Comparison of ENCODE assay signal across 9 cellular contexts in genomic region chr9:120712539-120713031, GRCh38. TPM values are rescaled to one million over a fixed set of nuclear protein-coding genes. Genes with fewer than 3 reads are reported as not detected.
DNase-seq lines count a peak whose midpoint lies in the region; ATAC-seq and TF ChIP-seq lines count a peak whose summit lies in the region.
"Had no signal": no experiment of that assay in that cellular context is flagged by ENCODE, and none has a peak within 500 bp of the region (broad histone marks: within the 10 kb centered on the region; RNA-seq: fewer than 3 reads in every experiment).

No MANE protein-coding gene starts in this region.

- no peaks in the 10 kb centered on the region for H3K36me3 ChIP-seq in OCI-LY7 (ENCODE audit: insufficient read depth, low read length)

- BruUV-seq in OCI-LY7 (replicated peaks; lab: Mats Ljungman, UMichigan), result no TSS peak

- ATAC-seq in GM19023 (IDR thresholded peaks at IDR 0.05; ENCODE audit: unreplicated experiment) (no peak), HG02840 (IDR thresholded peaks at IDR 0.05; ENCODE audit: low FRiP score, unreplicated experiment) (no peak)

- intact Hi-C loops in OCI-LY7 (cut with micrococcal nuclease; ENCODE audit: unreplicated experiment), result loop anchor here (10.0 kb wide), 1 partner anchor 88 kb away; no protein-coding TSS in a partner anchor

- peak overlapping the region; percentile 86 for H3K4me3 ChIP-seq in OCI-LY7 (ENCODE audit: low read depth, low read length, poor library complexity, severe bottlenecking)
- H3K4me3 ChIP-seq in epithelial cell of esophagus (ENCODE audit: low read length), result peak overlapping the region; percentile 79

- DNase-seq in DMS53 (lab: John Stamatoyannopoulos, UW) (peak; percentile 49), OCI-LY7 (ENCODE audit: low spot score) (no peak), epithelial cell of esophagus (ENCODE audit: low read depth) (peak; percentile 9), pons (ENCODE audit: low spot score) (peak; percentile 74)
- no peak for DNase-seq in activated effector memory CD4-positive, alpha-beta T cell treated with Interleukin-2 at 50 U/mL for 16 hours
- no peak for DNase-seq in stimulated activated CD4-positive, alpha-beta T cell treated with anti-CD3 and anti-CD28 coated beads, Interleukin-15, amount 100 ng/mL, for 24 hours
- DNase-seq: occipital lobe had no signal

- CTCF ChIA-PET in OCI-LY7 (lab: Charles Lee; ENCODE audit: unreplicated experiment), result no interaction called here

- peaks cover 38% of the 10 kb centered on the region for H3K4me1 ChIP-seq in OCI-LY7 (ENCODE audit: insufficient read depth, low read length, poor library complexity, severe bottlenecking)

- H3K27ac ChIP-seq in OCI-LY7 (ENCODE audit: low read depth, low read length, poor library complexity, severe bottlenecking), result peak overlapping the region; percentile 24

- H2AFZ ChIP-seq in OCI-LY7 (ENCODE audit: low read length), result peak overlapping the region; percentile 5; the same call in 1 of the 2 replicates

- POLR2A ChIA-PET in OCI-LY7 (lab: Charles Lee), result interaction anchor here (0.6 to 1.0 kb wide), 5 partner anchors 12 to 477 kb away, joined by 3 to 5 read pairs (median 4); no protein-coding TSS in a partner anchor

- H3K79me2 ChIP-seq in OCI-LY7 (ENCODE audit: insufficient read depth, low read depth, low read length), result peaks cover 25% of the 10 kb centered on the region; the same call in 1 of the 2 replicates

- H4K20me1 ChIP-seq in OCI-LY7 (ENCODE audit: insufficient read depth, low read length), result 0 out of 2 replicates have a peak, but pooled peaks cover 3% of the 10 kb centered on the region

- no peaks in the 10 kb centered on the region for H3K9me2 ChIP-seq in OCI-LY7 (ENCODE audit: insufficient read depth, low read length)

- no peaks in the 10 kb centered on the region for H3K9me3 ChIP-seq in OCI-LY7 (ENCODE audit: low read length)

- no peak for TF ChIP-seq CTCF in OCI-LY7 (conservative IDR thresholded peaks at IDR 0.05; ENCODE audit: low read length)
- no peak for TF ChIP-seq CTCF in epithelial cell of esophagus (IDR thresholded peaks at IDR 0.05; ENCODE audit: insufficient read depth, low read depth, low read length, missing control alignments)

- H3K4me2 ChIP-seq in OCI-LY7 (ENCODE audit: low read length), result peak overlapping the region; percentile 98

RNA-seq across cellular contexts. Expression of gene MEGF9, which starts 1.7 kb away (rescaled TPM):
- 4.8 and 5.1 TPM in 2 replicates for total RNA-seq in OCI-LY7 (2014; rRNA removed; shearing (Covaris generic))
- total RNA-seq in OCI-LY7 (2022), result 10.2 and 10.6 TPM in 2 replicates

Comparison
In these comparisons a context has a peak if more than half of its experiments do, and no peak if none do; other contexts are left out.
1. DNase-seq: peak in DMS53 (single experiment), epithelial cell of esophagus (single experiment) and pons (single experiment); none in OCI-LY7 (single experiment), activated effector memory CD4-positive, alpha-beta T cell treated with Interleukin-2 at 50 U/mL for 16 hours (single experiment) and stimulated activated CD4-positive, alpha-beta T cell treated with anti-CD3 and anti-CD28 coated beads, Interleukin-15, amount 100 ng/mL, for 24 hours (single experiment).